Comparison of ENCODE assay signal across 10 cellular contexts in the genomic region with DNA sequence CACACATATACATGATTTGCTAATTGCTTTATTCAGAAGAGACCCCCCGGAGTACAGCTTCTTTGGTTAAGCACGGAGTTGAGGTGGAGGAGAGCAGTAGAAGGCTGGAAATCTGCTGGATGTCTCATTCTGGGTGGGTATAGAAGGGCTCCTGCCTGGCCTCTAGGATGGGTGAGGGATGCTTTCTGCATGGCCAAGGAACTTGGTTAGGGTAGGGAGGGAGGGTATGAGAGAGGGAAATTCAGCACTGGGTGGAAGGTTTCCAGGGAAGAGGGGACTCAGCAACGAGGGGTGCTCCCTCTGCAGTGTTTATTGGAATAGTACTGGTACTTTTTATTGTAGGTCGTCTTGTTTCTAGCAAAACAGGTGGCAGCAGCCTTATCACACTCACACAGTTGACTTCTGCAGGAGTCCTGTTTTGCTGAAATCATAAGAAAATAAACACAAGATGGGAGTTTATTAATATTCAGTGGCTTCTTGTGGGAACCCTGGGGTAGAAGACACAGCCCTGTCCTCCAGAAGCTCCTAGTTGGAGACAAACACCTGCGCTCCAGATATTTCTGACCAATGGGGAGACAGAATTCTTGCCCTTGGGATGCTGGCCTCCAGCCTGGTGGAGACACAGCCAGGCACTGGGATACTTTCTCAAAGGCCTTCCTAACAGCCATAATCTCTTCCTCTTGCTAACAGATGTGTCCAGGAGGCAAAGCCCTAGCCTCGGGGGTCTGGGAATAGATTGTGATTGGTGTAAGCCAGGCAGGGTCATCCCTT. TPM values are rescaled to one million over a fixed set of nuclear protein-coding genes. Genes with fewer than 3 reads are reported as not detected.
"Had no signal": no experiment of that assay in that cellular context is flagged by ENCODE, and none has a peak within 500 bp of the region (broad histone marks: within the 10 kb centered on the region; RNA-seq: fewer than 3 reads in every experiment).

No MANE protein-coding gene starts in this region.

- H3K36me3 ChIP-seq: right lobe of liver had no signal

- H3K4me3 ChIP-seq: right lobe of liver had no signal

- H3K27ac Mint-ChIP-seq: activated CD4-positive, alpha-beta T cell treated with anti-CD3 and anti-CD28 coated beads, Interleukin-2, amount 10 ng/mL, durations not matched to agents 7 days and 5 days; activated naive CD8-positive, alpha-beta T cell; endodermal cell; T-helper 1 cell treated with Interleukin-12 subunit alpha and Interleukin-12 subunit beta and Interleukin-4 antibody, amounts not matched to agents 30 μg/mL and 1 μg/mL, for 36 hours had no signal

- DNase-seq: activated CD4-positive, CD25-positive, alpha-beta regulatory T cell; activated gamma-delta T cell had no signal

- H3K36me3 Mint-ChIP-seq: activated naive CD8-positive, alpha-beta T cell had no signal

- H3K4me1 Mint-ChIP-seq: activated CD4-positive, alpha-beta T cell treated with anti-CD3 and anti-CD28 coated beads, Interleukin-2, amount 10 ng/mL, durations not matched to agents 7 days and 5 days had no signal

- H3K9me3 Mint-ChIP-seq: activated CD4-positive, alpha-beta T cell treated with anti-CD3 and anti-CD28 coated beads, Interleukin-2, amount 10 ng/mL, durations not matched to agents 7 days and 5 days; endodermal cell; T-helper 1 cell treated with Interleukin-12 subunit alpha and Interleukin-12 subunit beta and Interleukin-4 antibody, amounts not matched to agents 30 μg/mL and 1 μg/mL, for 36 hours had no signal

- H3K9me3 ChIP-seq: right lobe of liver had no signal

- H3K4me3 Mint-ChIP-seq: activated CD4-positive, alpha-beta T cell treated with anti-CD3 and anti-CD28 coated beads, Interleukin-2, amount 10 ng/mL, durations not matched to agents 7 days and 5 days; activated naive CD8-positive, alpha-beta T cell; endodermal cell; T-helper 1 cell treated with Interleukin-12 subunit alpha and Interleukin-12 subunit beta and Interleukin-4 antibody, amounts not matched to agents 30 μg/mL and 1 μg/mL, for 36 hours had no signal

- H3K27me3 ChIP-seq: right lobe of liver had no signal

RNA-seq across cellular contexts. Expression of gene PLA2G2A, which starts 3.8 kb away (rescaled TPM):
- total RNA-seq: activated CD4-positive, alpha-beta T cell treated with anti-CD3 and anti-CD28 coated beads, Interleukin-2, amount 10 ng/mL, durations not matched to agents 7 days and 5 days; cerebellum; dermis blood vessel endothelial cell had no signal
- polyA plus RNA-seq: neural cell had no signal

RNA-seq across cellular contexts. Expression of gene PLA2G2E, which starts 52.2 kb away (rescaled TPM):
- total RNA-seq: activated CD4-positive, alpha-beta T cell treated with anti-CD3 and anti-CD28 coated beads, Interleukin-2, amount 10 ng/mL, durations not matched to agents 7 days and 5 days; cerebellum; dermis blood vessel endothelial cell; endodermal cell; right lobe of liver had no signal
- polyA plus RNA-seq: neural cell had no signal
